In the genomic region with DNA sequence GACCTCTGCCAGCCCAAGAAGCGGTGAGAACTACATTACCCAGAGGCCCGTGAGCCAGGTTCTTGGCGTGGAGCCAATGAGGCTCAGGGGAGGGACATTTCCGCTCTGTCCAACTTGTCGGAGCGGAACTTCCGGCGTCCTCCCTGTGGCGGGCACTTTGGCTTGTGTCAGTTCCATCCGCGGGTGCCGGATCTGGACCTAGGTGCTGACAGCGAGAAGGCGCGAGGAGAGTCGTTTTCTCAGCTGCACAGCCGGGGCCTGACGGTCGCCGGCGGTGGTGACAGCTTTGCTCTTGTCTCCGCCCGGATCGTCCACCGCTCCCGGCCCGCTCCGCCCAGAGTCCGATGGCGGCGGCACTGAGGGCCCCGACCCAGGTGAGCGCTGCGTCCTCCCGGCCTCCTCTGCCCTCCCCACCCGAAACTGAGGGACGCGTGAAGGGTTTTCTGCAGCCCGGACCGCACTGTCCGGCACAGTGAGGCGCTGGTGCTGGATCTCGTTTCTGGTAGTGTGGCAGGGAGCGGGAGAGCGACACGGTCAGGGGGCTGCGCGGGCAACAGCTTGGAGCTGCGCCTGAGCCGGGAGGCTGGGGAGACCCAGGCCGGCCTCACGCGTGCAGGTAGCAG, we compare ENCODE assay signal across 8 cellular contexts. TPM values are rescaled to one million over a fixed set of nuclear protein-coding genes. Genes with fewer than 3 reads are reported as not detected.
DNase-seq lines count a peak whose midpoint lies in the region; ATAC-seq and TF ChIP-seq lines count a peak whose summit lies in the region.

A gene (plus strand): TSS at position 125 of the 623 bp plus-strand sequence. CDS start 4,461 bp downstream, outside the sequence.

- WGBS in HUES64 = under 1% methylated on average over 53 of the region's 53 CpGs
- 1% methylated on average over 42 to 53 of the region's 53 CpGs for WGBS in esophagus, 2 donors

- H3K9me3 ChIP-seq in HUES64 (ENCODE audit: insufficient read depth, low read depth, low read length) (no peaks in the 10 kb centered on the region), OCI-LY7 (ENCODE audit: low read length) (peaks cover 10% of the 10 kb centered on the region; the same call in 1 of the 2 replicates), esophagus (ENCODE audit: control insufficient read depth in 2 of 2, insufficient read depth in 1 of 2, low read depth in 1 of 2, low read length in 1 of 2) (peaks cover 8 to 15% of the 10 kb centered on the region in 2 donors), mucosa of rectum (ENCODE audit: control insufficient read depth in 2 of 2, low read length in 2 of 2) (peaks cover 15 to 16% of the 10 kb centered on the region in 2 donors)

- H3K9ac ChIP-seq in HUES64 (ENCODE audit: low read depth, low read length) (peak within 1 kb of the TSS; percentile 67), mucosa of rectum (ENCODE audit: low read depth in 1 of 2, low read length in 2 of 2) (peak within 1 kb of the TSS; percentile 32 to 68)

- peak within 1 kb of the TSS; percentile 95 for H2AFZ ChIP-seq in OCI-LY7 (ENCODE audit: low read length)

- intact Hi-C loops in OCI-LY7 (cut with micrococcal nuclease; ENCODE audit: unreplicated experiment) = no loop called here

- H3K9me2 ChIP-seq in OCI-LY7 (ENCODE audit: insufficient read depth, low read length) = no peaks in the 10 kb centered on the region

- H3K27me3 ChIP-seq in HUES64 (ENCODE audit: insufficient read depth, low read length) (no peaks in the 10 kb centered on the region; the same call in 1 of the 2 replicates), esophagus (ENCODE audit: control insufficient read depth in 1 of 2, insufficient read depth in 2 of 2, low read length in 2 of 2) (no peaks in the 10 kb centered on the region), mucosa of rectum (ENCODE audit: control insufficient read depth in 2 of 2, insufficient read depth in 2 of 2, low read length in 2 of 2) (no peaks in the 10 kb centered on the region)

- H3K27ac ChIP-seq in HUES64 (ENCODE audit: low read depth, low read length) = no peak within 1 kb of the TSS
- no peak within 1 kb of the TSS for H3K27ac ChIP-seq in OCI-LY7 (ENCODE audit: low read depth, low read length, poor library complexity, severe bottlenecking)
- H3K27ac ChIP-seq in esophagus (ENCODE audit: low read depth in 2 of 2, low read length in 1 of 2) = peak within 1 kb of the TSS in 1 of 2 donors; percentile 57
- H3K27ac ChIP-seq in mucosa of rectum (ENCODE audit: low read depth in 2 of 2, low read length in 2 of 2) = no peak within 1 kb of the TSS

- peak within 1 kb of the TSS; percentile 73 for H3K4me2 ChIP-seq in OCI-LY7 (ENCODE audit: low read length)

- ATAC-seq in GM21423 (IDR thresholded peaks at IDR 0.05; ENCODE audit: unreplicated experiment) = peak; percentile 93

- POLR2A ChIA-PET in OCI-LY7 (lab: Charles Lee) = interaction anchor here (0.8 kb wide), 1 partner anchor 11 kb away, joined by 3 read pairs; no protein-coding TSS in a partner anchor

- peaks cover 9% of the 10 kb centered on the region for H3K36me3 ChIP-seq in HUES64 (ENCODE audit: insufficient read depth, low read length)
- peaks cover 34% of the 10 kb centered on the region for H3K36me3 ChIP-seq in OCI-LY7 (ENCODE audit: insufficient read depth, low read length)
- peaks cover 0 to 7% of the 10 kb centered on the region in 2 donors for H3K36me3 ChIP-seq in esophagus (ENCODE audit: control insufficient read depth in 2 of 2, insufficient read depth in 2 of 2, low read length in 1 of 2)
- H3K36me3 ChIP-seq in mucosa of rectum (ENCODE audit: control insufficient read depth in 2 of 2, insufficient read depth in 2 of 2, low read length in 2 of 2) = peaks cover 10% of the 10 kb centered on the region in 2 donors

- peak within 1 kb of the TSS; percentile 79 for H3K4me3 ChIP-seq in HUES64 (ENCODE audit: low read length)
- peak within 1 kb of the TSS; percentile 81 for H3K4me3 ChIP-seq in OCI-LY7 (ENCODE audit: low read depth, low read length, poor library complexity, severe bottlenecking)
- peak within 1 kb of the TSS; percentile 87 to 93 for H3K4me3 ChIP-seq in esophagus (ENCODE audit: low read depth in 1 of 2, low read length in 2 of 2)
- H3K4me3 ChIP-seq in mucosa of rectum (ENCODE audit: low read length in 2 of 2) = peak within 1 kb of the TSS; percentile 82

- in situ Hi-C loops in Caki2 (cut with HindIII; ENCODE audit: low pct_unique_long_range_greater_than_20kb, low sequenced_read_pairs) = no loop called here

- no peak for TF ChIP-seq CTCF in OCI-LY7 (conservative IDR thresholded peaks at IDR 0.05; ENCODE audit: low read length)

- H3K4me1 ChIP-seq in HUES64 (ENCODE audit: insufficient read depth, low read length) (no peaks in the 10 kb centered on the region; the same call in 1 of the 2 replicates), OCI-LY7 (ENCODE audit: insufficient read depth, low read length, poor library complexity, severe bottlenecking) (peaks cover 15% of the 10 kb centered on the region), esophagus (ENCODE audit: control insufficient read depth in 2 of 2, insufficient read depth in 2 of 2, low read length in 1 of 2) (peaks cover 4 to 6% of the 10 kb centered on the region in 2 donors), mucosa of rectum (ENCODE audit: control insufficient read depth in 2 of 2, insufficient read depth in 2 of 2, low read length in 2 of 2) (peaks cover 6 to 7% of the 10 kb centered on the region in 2 donors)

- DNase-seq in Caki2 (ENCODE audit: low read depth) (peak; percentile 86), OCI-LY7 (ENCODE audit: low spot score) (peak; percentile 94), activated T-cell treated with anti-CD3 and anti-CD28 coated beads for 48 hours (ENCODE audit: low read depth) (peak; percentile 84)
- DNase-seq in stimulated activated CD8-positive, alpha-beta memory T cell treated with anti-CD3 and anti-CD28 coated beads, Interleukin-4, amount 100 ng/mL, for 4 hours (ENCODE audit: low read depth in 2 of 2, low spot score in 1 of 2) = peak; percentile 68 to 71

- CTCF ChIA-PET in OCI-LY7 (lab: Charles Lee; ENCODE audit: unreplicated experiment) = no interaction called here

- H4K20me1 ChIP-seq in OCI-LY7 (ENCODE audit: insufficient read depth, low read length) = no peaks in the 10 kb centered on the region

- no peaks in the 10 kb centered on the region for H3K79me2 ChIP-seq in OCI-LY7 (ENCODE audit: insufficient read depth, low read depth, low read length)

- BruUV-seq in OCI-LY7 (replicated peaks; lab: Mats Ljungman, UMichigan) = no TSS peak

RNA-seq across cellular contexts. Expression of the gene that starts here (rescaled TPM):
- total RNA-seq in Caki2 (2014; rRNA removed; shearing (Covaris generic); ENCODE audit: low replicate concordance) = 5.2 and 13.3 TPM in 2 replicates
- 6.9 TPM for polyA plus RNA-seq in HUES64 (2013, experiment 1 of 2)
- 5.2 TPM for polyA plus RNA-seq in HUES64 (2013, experiment 2 of 2)
- total RNA-seq in OCI-LY7 (2014; rRNA removed; shearing (Covaris generic)) = 6.2 and 13.4 TPM in 2 replicates
- total RNA-seq in OCI-LY7 (2022) = 7.7 and 8.0 TPM in 2 replicates
- polyA plus RNA-seq in esophagus = 1 to 10 TPM; 1.1 to 1.9 TPM
